1 cellular context compared by ENCODE assay signal in the genomic region with DNA sequence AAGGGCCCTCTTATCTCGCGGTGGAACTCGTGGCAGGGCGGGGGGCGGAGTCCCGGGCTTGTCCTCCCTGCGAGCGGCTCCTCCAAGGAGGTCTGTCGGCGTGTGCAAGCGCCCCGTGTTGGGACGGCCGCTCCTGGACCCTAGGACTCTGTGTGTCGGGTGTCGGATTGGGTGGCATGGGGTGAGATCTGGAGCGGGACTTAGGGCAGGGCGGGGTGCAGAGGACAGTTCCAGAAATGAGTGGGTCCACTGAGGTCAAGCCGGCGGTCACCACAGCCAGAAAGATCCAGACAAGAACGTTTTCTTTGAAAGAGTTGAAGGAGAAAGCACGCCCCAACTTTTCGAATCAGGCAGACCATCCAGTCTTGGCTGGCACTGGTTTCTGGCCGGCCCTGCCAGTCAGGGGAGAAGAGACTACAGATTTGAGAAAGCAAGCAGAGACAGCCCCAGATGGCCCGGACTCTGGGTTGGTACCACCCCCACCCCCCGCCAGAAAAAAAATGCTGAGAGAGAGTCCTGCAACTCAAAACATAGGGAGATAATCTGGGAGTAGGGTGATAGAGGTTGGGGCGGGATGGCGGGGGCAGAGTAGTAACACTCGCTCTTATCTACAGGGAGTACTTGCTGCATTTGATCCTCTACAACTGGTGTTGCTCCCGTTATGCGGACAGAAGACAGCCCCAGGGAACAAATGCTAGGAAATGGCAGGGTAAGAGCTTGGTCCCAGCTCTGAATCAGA.
TF ChIP-seq lines count a peak whose summit lies in the region.

No MANE protein-coding gene starts in this region.

TF ChIP-seq in K562, 482 proteins besides CTCF, POLR2A, EP300 and RAD21 (continued from another document and continues in another):
- TF ChIP-seq, protein P1, sequence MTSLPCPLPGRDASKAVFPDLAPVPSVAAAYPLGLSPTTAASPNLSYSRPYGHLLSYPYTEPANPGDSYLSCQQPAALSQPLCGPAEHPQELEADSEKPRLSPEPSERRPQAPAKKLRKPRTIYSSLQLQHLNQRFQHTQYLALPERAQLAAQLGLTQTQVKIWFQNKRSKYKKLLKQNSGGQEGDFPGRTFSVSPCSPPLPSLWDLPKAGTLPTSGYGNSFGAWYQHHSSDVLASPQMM (CRISPR knock-in tag; IDR thresholded peaks at IDR 0.05) = no peak
- TF ChIP-seq LARP7 (IDR thresholded peaks at IDR 0.05) (0 out of 2 replicates have a peak, but pooled peaks have one; percentile 31), SMAD3 (CRISPR knock-in tag; conservative IDR thresholded peaks at IDR 0.05) (no peak), TAL1 (IDR thresholded peaks at IDR 0.05) (peak; percentile 51; the same call in 1 of the 2 replicates), TAF7 (tag; IDR thresholded peaks at IDR 0.05) (0 out of 2 replicates have a peak, but pooled peaks have one; percentile 42), ZNF445 (CRISPR knock-in tag; IDR thresholded peaks at IDR 0.05; ENCODE audit: low read depth) (no peak), CBFA2T2 (conservative IDR thresholded peaks at IDR 0.05) (peak; percentile 70), KDM5B (IDR thresholded peaks at IDR 0.05; ENCODE audit: insufficient replicate concordance, low read depth, low read length) (peak; percentile 74), NR3C1 (CRISPR knock-in tag; IDR thresholded peaks at IDR 0.05) (no peak), ZNF282 (CRISPR knock-in tag; IDR thresholded peaks at IDR 0.05) (no peak), ZNF175 (CRISPR knock-in tag; IDR thresholded peaks at IDR 0.05; ENCODE audit: low read depth) (peak; percentile 68; the same call in 1 of the 2 replicates), ZNF143 (CRISPR knock-in tag; IDR thresholded peaks at IDR 0.05) (no peak), DPF2 (IDR thresholded peaks at IDR 0.05) (peak; percentile 55; the same call in 1 of the 2 replicates), ZNF140 (CRISPR knock-in tag; IDR thresholded peaks at IDR 0.05) (no peak), SUPT5H (IDR thresholded peaks at IDR 0.05) (peak; percentile 73), ZNF24 (IDR thresholded peaks at IDR 0.05) (peak; percentile 43; the same call in 1 of the 2 replicates), RNF2 (IDR thresholded peaks at IDR 0.05) (peak; percentile 6; the same call in 1 of the 2 replicates), NR2C1 (IDR thresholded peaks at IDR 0.05) (no peak), NR2C1 (tag; IDR thresholded peaks at IDR 0.05) (0 out of 2 replicates have a peak, but pooled peaks have one; percentile 27), GABPB1 (CRISPR knock-in tag; IDR thresholded peaks at IDR 0.05) (no peak), KDM1A (IDR thresholded peaks at IDR 0.05) (peak; percentile 69 to 70), RBM17 (IDR thresholded peaks at IDR 0.05; ENCODE audit: borderline replicate concordance, low read depth, low read length) (no peak), TCF7 (IDR thresholded peaks at IDR 0.05; ENCODE audit: borderline replicate concordance) (no peak), CHD1 (IDR thresholded peaks at IDR 0.05; ENCODE audit: low read length) (peak; percentile 92), PYGO2 (tag; IDR thresholded peaks at IDR 0.05) (no peak), ZNF224 (CRISPR knock-in tag; IDR thresholded peaks at IDR 0.05) (no peak), HCFC1 (IDR thresholded peaks at IDR 0.05; ENCODE audit: low read depth, low read length) (no peak), ZNF75A (CRISPR knock-in tag; IDR thresholded peaks at IDR 0.05) (no peak), NONO (IDR thresholded peaks at IDR 0.05; ENCODE audit: low read depth in 2 of 2, low read length in 1 of 2) (no peak), MAFF (IDR thresholded peaks at IDR 0.05; ENCODE audit: low read length) (no peak), XRCC4 (IDR thresholded peaks at IDR 0.05; ENCODE audit: extremely low read depth, insufficient read depth, insufficient read length) (no peak), MYNN (IDR thresholded peaks at IDR 0.05) (peak; percentile 39), MYNN (CRISPR knock-in tag; IDR thresholded peaks at IDR 0.05) (no peak), TAF15 (IDR thresholded peaks at IDR 0.05; ENCODE audit: low read depth, low read length) (no peak)
- TF ChIP-seq, protein P2, sequence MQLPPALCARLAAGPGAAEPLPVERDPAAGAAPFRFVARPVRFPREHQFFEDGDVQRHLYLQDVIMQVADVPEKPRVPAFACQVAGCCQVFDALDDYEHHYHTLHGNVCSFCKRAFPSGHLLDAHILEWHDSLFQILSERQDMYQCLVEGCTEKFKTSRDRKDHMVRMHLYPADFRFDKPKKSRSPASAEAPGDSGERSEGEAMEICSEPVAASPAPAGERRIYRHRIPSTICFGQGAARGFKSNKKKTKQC (CRISPR knock-in tag; IDR thresholded peaks at IDR 0.05) = no peak
- TF ChIP-seq, protein P3, sequence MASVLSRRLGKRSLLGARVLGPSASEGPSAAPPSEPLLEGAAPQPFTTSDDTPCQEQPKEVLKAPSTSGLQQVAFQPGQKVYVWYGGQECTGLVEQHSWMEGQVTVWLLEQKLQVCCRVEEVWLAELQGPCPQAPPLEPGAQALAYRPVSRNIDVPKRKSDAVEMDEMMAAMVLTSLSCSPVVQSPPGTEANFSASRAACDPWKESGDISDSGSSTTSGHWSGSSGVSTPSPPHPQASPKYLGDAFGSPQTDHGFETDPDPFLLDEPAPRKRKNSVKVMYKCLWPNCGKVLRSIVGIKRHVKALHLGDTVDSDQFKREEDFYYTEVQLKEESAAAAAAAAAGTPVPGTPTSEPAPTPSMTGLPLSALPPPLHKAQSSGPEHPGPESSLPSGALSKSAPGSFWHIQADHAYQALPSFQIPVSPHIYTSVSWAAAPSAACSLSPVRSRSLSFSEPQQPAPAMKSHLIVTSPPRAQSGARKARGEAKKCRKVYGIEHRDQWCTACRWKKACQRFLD (CRISPR knock-in tag; IDR thresholded peaks at IDR 0.05) = peak; percentile 82
- TF ChIP-seq, protein P4, sequence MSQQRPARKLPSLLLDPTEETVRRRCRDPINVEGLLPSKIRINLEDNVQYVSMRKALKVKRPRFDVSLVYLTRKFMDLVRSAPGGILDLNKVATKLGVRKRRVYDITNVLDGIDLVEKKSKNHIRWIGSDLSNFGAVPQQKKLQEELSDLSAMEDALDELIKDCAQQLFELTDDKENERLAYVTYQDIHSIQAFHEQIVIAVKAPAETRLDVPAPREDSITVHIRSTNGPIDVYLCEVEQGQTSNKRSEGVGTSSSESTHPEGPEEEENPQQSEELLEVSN (IDR thresholded peaks at IDR 0.05; ENCODE audit: borderline replicate concordance in 1 of 2, extremely low read depth in 1 of 2, insufficient read depth in 1 of 2, insufficient read length in 1 of 2, low read depth in 1 of 2, low read length in 1 of 2, poor library complexity in 1 of 2, severe bottlenecking in 1 of 2) = peak in 1 of 2 experiments; percentile 26
- TF ChIP-seq, protein P5, sequence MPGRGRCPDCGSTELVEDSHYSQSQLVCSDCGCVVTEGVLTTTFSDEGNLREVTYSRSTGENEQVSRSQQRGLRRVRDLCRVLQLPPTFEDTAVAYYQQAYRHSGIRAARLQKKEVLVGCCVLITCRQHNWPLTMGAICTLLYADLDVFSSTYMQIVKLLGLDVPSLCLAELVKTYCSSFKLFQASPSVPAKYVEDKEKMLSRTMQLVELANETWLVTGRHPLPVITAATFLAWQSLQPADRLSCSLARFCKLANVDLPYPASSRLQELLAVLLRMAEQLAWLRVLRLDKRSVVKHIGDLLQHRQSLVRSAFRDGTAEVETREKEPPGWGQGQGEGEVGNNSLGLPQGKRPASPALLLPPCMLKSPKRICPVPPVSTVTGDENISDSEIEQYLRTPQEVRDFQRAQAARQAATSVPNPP (IDR thresholded peaks at IDR 0.05; ENCODE audit: borderline replicate concordance, insufficient read depth, insufficient read length) = no peak
- TF ChIP-seq, protein P6, sequence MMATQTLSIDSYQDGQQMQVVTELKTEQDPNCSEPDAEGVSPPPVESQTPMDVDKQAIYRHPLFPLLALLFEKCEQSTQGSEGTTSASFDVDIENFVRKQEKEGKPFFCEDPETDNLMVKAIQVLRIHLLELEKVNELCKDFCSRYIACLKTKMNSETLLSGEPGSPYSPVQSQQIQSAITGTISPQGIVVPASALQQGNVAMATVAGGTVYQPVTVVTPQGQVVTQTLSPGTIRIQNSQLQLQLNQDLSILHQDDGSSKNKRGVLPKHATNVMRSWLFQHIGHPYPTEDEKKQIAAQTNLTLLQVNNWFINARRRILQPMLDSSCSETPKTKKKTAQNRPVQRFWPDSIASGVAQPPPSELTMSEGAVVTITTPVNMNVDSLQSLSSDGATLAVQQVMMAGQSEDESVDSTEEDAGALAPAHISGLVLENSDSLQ (IDR thresholded peaks at IDR 0.05) = 0 out of 2 replicates have a peak, but pooled peaks have one; percentile 1
- TF ChIP-seq, protein P7, sequence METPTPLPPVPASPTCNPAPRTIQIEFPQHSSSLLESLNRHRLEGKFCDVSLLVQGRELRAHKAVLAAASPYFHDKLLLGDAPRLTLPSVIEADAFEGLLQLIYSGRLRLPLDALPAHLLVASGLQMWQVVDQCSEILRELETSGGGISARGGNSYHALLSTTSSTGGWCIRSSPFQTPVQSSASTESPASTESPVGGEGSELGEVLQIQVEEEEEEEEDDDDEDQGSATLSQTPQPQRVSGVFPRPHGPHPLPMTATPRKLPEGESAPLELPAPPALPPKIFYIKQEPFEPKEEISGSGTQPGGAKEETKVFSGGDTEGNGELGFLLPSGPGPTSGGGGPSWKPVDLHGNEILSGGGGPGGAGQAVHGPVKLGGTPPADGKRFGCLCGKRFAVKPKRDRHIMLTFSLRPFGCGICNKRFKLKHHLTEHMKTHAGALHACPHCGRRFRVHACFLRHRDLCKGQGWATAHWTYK (CRISPR knock-in tag; IDR thresholded peaks at IDR 0.05) = 0 out of 2 replicates have a peak, but pooled peaks have one; percentile 39
- TF ChIP-seq, protein P8, sequence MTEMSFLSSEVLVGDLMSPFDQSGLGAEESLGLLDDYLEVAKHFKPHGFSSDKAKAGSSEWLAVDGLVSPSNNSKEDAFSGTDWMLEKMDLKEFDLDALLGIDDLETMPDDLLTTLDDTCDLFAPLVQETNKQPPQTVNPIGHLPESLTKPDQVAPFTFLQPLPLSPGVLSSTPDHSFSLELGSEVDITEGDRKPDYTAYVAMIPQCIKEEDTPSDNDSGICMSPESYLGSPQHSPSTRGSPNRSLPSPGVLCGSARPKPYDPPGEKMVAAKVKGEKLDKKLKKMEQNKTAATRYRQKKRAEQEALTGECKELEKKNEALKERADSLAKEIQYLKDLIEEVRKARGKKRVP (CRISPR knock-in tag; IDR thresholded peaks at IDR 0.05) = no peak
- TF ChIP-seq, protein P9, sequence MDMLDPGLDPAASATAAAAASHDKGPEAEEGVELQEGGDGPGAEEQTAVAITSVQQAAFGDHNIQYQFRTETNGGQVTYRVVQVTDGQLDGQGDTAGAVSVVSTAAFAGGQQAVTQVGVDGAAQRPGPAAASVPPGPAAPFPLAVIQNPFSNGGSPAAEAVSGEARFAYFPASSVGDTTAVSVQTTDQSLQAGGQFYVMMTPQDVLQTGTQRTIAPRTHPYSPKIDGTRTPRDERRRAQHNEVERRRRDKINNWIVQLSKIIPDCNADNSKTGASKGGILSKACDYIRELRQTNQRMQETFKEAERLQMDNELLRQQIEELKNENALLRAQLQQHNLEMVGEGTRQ (CRISPR knock-in tag; IDR thresholded peaks at IDR 0.05) = no peak
- TF ChIP-seq, protein P10, sequence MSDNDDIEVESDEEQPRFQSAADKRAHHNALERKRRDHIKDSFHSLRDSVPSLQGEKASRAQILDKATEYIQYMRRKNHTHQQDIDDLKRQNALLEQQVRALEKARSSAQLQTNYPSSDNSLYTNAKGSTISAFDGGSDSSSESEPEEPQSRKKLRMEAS (CRISPR knock-in tag; IDR thresholded peaks at IDR 0.05) = peak; percentile 75
- TF ChIP-seq, protein P11, sequence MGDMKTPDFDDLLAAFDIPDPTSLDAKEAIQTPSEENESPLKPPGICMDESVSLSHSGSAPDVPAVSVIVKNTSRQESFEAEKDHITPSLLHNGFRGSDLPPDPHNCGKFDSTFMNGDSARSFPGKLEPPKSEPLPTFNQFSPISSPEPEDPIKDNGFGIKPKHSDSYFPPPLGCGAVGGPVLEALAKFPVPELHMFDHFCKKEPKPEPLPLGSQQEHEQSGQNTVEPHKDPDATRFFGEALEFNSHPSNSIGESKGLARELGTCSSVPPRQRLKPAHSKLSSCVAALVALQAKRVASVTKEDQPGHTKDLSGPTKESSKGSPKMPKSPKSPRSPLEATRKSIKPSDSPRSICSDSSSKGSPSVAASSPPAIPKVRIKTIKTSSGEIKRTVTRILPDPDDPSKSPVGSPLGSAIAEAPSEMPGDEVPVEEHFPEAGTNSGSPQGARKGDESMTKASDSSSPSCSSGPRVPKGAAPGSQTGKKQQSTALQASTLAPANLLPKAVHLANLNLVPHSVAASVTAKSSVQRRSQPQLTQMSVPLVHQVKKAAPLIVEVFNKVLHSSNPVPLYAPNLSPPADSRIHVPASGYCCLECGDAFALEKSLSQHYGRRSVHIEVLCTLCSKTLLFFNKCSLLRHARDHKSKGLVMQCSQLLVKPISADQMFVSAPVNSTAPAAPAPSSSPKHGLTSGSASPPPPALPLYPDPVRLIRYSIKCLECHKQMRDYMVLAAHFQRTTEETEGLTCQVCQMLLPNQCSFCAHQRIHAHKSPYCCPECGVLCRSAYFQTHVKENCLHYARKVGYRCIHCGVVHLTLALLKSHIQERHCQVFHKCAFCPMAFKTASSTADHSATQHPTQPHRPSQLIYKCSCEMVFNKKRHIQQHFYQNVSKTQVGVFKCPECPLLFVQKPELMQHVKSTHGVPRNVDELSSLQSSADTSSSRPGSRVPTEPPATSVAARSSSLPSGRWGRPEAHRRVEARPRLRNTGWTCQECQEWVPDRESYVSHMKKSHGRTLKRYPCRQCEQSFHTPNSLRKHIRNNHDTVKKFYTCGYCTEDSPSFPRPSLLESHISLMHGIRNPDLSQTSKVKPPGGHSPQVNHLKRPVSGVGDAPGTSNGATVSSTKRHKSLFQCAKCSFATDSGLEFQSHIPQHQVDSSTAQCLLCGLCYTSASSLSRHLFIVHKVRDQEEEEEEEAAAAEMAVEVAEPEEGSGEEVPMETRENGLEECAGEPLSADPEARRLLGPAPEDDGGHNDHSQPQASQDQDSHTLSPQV (IDR thresholded peaks at IDR 0.05) = 0 out of 2 replicates have a peak, but pooled peaks have one; percentile 42
- TF ChIP-seq, protein P12, sequence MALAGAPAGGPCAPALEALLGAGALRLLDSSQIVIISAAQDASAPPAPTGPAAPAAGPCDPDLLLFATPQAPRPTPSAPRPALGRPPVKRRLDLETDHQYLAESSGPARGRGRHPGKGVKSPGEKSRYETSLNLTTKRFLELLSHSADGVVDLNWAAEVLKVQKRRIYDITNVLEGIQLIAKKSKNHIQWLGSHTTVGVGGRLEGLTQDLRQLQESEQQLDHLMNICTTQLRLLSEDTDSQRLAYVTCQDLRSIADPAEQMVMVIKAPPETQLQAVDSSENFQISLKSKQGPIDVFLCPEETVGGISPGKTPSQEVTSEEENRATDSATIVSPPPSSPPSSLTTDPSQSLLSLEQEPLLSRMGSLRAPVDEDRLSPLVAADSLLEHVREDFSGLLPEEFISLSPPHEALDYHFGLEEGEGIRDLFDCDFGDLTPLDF (CRISPR knock-in tag; IDR thresholded peaks at IDR 0.05) = no peak
- TF ChIP-seq, protein P13, sequence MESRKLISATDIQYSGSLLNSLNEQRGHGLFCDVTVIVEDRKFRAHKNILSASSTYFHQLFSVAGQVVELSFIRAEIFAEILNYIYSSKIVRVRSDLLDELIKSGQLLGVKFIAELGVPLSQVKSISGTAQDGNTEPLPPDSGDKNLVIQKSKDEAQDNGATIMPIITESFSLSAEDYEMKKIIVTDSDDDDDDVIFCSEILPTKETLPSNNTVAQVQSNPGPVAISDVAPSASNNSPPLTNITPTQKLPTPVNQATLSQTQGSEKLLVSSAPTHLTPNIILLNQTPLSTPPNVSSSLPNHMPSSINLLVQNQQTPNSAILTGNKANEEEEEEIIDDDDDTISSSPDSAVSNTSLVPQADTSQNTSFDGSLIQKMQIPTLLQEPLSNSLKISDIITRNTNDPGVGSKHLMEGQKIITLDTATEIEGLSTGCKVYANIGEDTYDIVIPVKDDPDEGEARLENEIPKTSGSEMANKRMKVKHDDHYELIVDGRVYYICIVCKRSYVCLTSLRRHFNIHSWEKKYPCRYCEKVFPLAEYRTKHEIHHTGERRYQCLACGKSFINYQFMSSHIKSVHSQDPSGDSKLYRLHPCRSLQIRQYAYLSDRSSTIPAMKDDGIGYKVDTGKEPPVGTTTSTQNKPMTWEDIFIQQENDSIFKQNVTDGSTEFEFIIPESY (CRISPR knock-in tag; IDR thresholded peaks at IDR 0.05) = no peak
